24 cellular contexts compared by ENCODE assay signal in genomic region chr13:95182570-95183285, GRCh38.
A peak's percentile ranks its signal among the peaks of the same experiment; 100 is the strongest.
DNase-seq lines count a peak whose midpoint lies in the region; ATAC-seq lines count a peak whose summit lies in the region.
"Had no signal": no experiment of that assay in that cellular context is flagged by ENCODE, and none has a peak within 500 bp of the region (broad histone marks: within the 10 kb centered on the region; RNA-seq: fewer than 3 reads in every experiment).

No MANE protein-coding gene starts in this region.

- H4K8ac ChIP-seq in mesendoderm (ENCODE audit: low read depth, low read length), result no peak overlapping the region

- no peak overlapping the region for H3K4me3 ChIP-seq in BLaER1 treated with 17β-estradiol and CSF1 and Interleukin-3, amounts not matched to agents 10 nM and 100 nM
- H3K4me3 ChIP-seq in mesendoderm (ENCODE audit: low read length), result no peak overlapping the region
- H3K4me3 ChIP-seq: upper lobe of left lung had no signal

- H3K4me2 ChIP-seq in BLaER1 treated with 17β-estradiol and CSF1 and Interleukin-3, amounts not matched to agents 10 nM and 100 nM, result peak overlapping the region in 8 of 11 experiments; percentile 21 to 68 (median 48); a peak in 14 of 22 replicates
- no peak overlapping the region for H3K4me2 ChIP-seq in mesendoderm (ENCODE audit: low read length)

- H3K27me3 ChIP-seq in BLaER1 treated with 17β-estradiol and CSF1 and Interleukin-3, amounts not matched to agents 10 nM and 100 nM, result no peaks in the 10 kb centered on the region
- H3K27me3 ChIP-seq in mesendoderm (ENCODE audit: insufficient read depth, low read length, poor library complexity), result no peaks in the 10 kb centered on the region
- H3K27me3 ChIP-seq: upper lobe of left lung had no signal

- no peaks in the 10 kb centered on the region for H3K79me2 ChIP-seq in mesendoderm (ENCODE audit: control insufficient read depth, insufficient read depth, low read length)

- H2BK120ac ChIP-seq in mesendoderm (ENCODE audit: low read depth, low read length), result no peak overlapping the region

- H3K36me3 ChIP-seq in BLaER1 treated with 17β-estradiol and CSF1 and Interleukin-3, amounts not matched to agents 10 nM and 100 nM, result peaks cover 13 to 56% (median 33%) of the 10 kb centered on the region in 11 experiments
- H3K36me3 ChIP-seq in mesendoderm (ENCODE audit: control insufficient read depth, insufficient read depth, low read length), result no peaks in the 10 kb centered on the region

- H2AK5ac ChIP-seq in mesendoderm (ENCODE audit: low read length), result no peak overlapping the region

- H3K9me3 ChIP-seq in BLaER1 treated with 17β-estradiol and CSF1 and Interleukin-3, amounts not matched to agents 10 nM and 100 nM (replicated peaks in 1 of 11), result peaks cover 6 to 24% (median 16%) of the 10 kb centered on the region in 11 experiments; a peak in 16 of 22 replicates
- H3K9me3 ChIP-seq: upper lobe of left lung had no signal

- H2BK5ac ChIP-seq in mesendoderm (ENCODE audit: low read length), result no peak overlapping the region

- H3K4me1 ChIP-seq in BLaER1 treated with 17β-estradiol and CSF1 and Interleukin-3, amounts not matched to agents 10 nM and 100 nM, result peaks cover 46 to 72% (median 57%) of the 10 kb centered on the region in 10 experiments
- no peaks in the 10 kb centered on the region for H3K4me1 ChIP-seq in mesendoderm (ENCODE audit: control insufficient read depth, low read depth, low read length)

- no peak overlapping the region for H3K27ac Mint-ChIP-seq in activated T-cell treated with anti-CD3 and anti-CD28 coated beads, Interleukin-2, amount 50 U/mL, for 72 hours
- H3K27ac Mint-ChIP-seq in activated CD4-positive, alpha-beta memory T cell treated with anti-CD3 and anti-CD28 coated beads for 36 hours, result no peak overlapping the region
- H3K27ac Mint-ChIP-seq: activated B cell treated with CpG ODN at 0.5 μM for 24 hours had no signal

- peaks cover 0 to 12% of the 10 kb centered on the region in 2 donors for H3K9me3 Mint-ChIP-seq in activated T-cell treated with anti-CD3 and anti-CD28 coated beads, Interleukin-2, amount 50 U/mL, for 72 hours
- peaks cover 16% of the 10 kb centered on the region for H3K9me3 Mint-ChIP-seq in activated CD4-positive, alpha-beta memory T cell treated with anti-CD3 and anti-CD28 coated beads for 36 hours
- H3K9me3 Mint-ChIP-seq: activated B cell treated with CpG ODN at 0.5 μM for 24 hours; effector memory CD8-positive, alpha-beta T cell had no signal

- H2BK15ac ChIP-seq in mesendoderm (replicated peaks; ENCODE audit: low read depth), result no peak overlapping the region

- peaks cover 69% of the 10 kb centered on the region for H3K4me1 Mint-ChIP-seq in activated T-cell treated with anti-CD3 and anti-CD28 coated beads, Interleukin-2, amount 50 U/mL, for 72 hours (ENCODE audit: low read depth)
- H3K4me1 Mint-ChIP-seq in activated CD4-positive, alpha-beta memory T cell treated with anti-CD3 and anti-CD28 coated beads for 36 hours (ENCODE audit: low read depth), result peaks cover 57% of the 10 kb centered on the region

- peak overlapping the region in 1 of 11 experiments; percentile 62; a peak in 2 of 22 replicates for H3K27ac ChIP-seq in BLaER1 treated with 17β-estradiol and CSF1 and Interleukin-3, amounts not matched to agents 10 nM and 100 nM
- H3K27ac ChIP-seq in mesendoderm (ENCODE audit: low read depth, low read length), result no peak overlapping the region
- H3K27ac ChIP-seq: C4-2B, upper lobe of left lung had no signal

- POLR2A ChIA-PET in activated CD4-positive, alpha-beta memory T cell treated with anti-CD3 and anti-CD28 coated beads for 36 hours (lab: Charles Lee), result no interaction called here

- peak overlapping the region in 1 of 2 donors; percentile 59 for H3K4me3 Mint-ChIP-seq in activated T-cell treated with anti-CD3 and anti-CD28 coated beads, Interleukin-2, amount 50 U/mL, for 72 hours
- H3K4me3 Mint-ChIP-seq in activated CD4-positive, alpha-beta memory T cell treated with anti-CD3 and anti-CD28 coated beads for 36 hours, result no peak overlapping the region
- H3K4me3 Mint-ChIP-seq: activated B cell treated with CpG ODN at 0.5 μM for 24 hours; effector memory CD8-positive, alpha-beta T cell; neural crest cell had no signal

- H3K36me3 Mint-ChIP-seq in activated T-cell treated with anti-CD3 and anti-CD28 coated beads, Interleukin-2, amount 50 U/mL, for 72 hours (ENCODE audit: insufficient read depth in 2 of 2), result peaks cover 13 to 17% of the 10 kb centered on the region in 2 donors
- peaks cover 33% of the 10 kb centered on the region for H3K36me3 Mint-ChIP-seq in activated CD4-positive, alpha-beta memory T cell treated with anti-CD3 and anti-CD28 coated beads for 36 hours

- no peak overlapping the region for H3K56ac ChIP-seq in mesendoderm (ENCODE audit: low read length)

- no peak overlapping the region for H3K18ac ChIP-seq in mesendoderm (ENCODE audit: low read length)

- peak; percentile 35 for ATAC-seq in GM18858 (IDR thresholded peaks at IDR 0.05; ENCODE audit: unreplicated experiment)
- ATAC-seq in GM21528 (IDR thresholded peaks at IDR 0.05; ENCODE audit: low FRiP score, unreplicated experiment), result peak; percentile 52
- peak; percentile 56 for ATAC-seq in HG03103 (IDR thresholded peaks at IDR 0.05; ENCODE audit: low read depth, unreplicated experiment)
- ATAC-seq in activated T-cell treated with anti-CD3 and anti-CD28 coated beads, Interleukin-2, amount 50 U/mL, for 72 hours (replicated peaks in 1 of 2), result no peak
- ATAC-seq: effector memory CD8-positive, alpha-beta T cell; HCT116; T-helper 17 cell had no signal

- no peak for DNase-seq in activated T-cell treated with anti-CD3 and anti-CD28 coated beads, Interleukin-2, amount 50 U/mL, for 72 hours
- no peak for DNase-seq in stimulated activated CD4-positive, alpha-beta T cell treated with anti-CD3 and anti-CD28 coated beads, Interleukin-4, amount 100 ng/mL, for 4 hours
- DNase-seq in activated CD4-positive, alpha-beta memory T cell treated with anti-CD3 and anti-CD28 coated beads for 36 hours, result no peak
- no peak for DNase-seq in mesendoderm
- DNase-seq: 8988T; activated B cell treated with CpG ODN at 0.5 μM for 24 hours; activated effector memory CD4-positive, alpha-beta T cell treated with anti-CD3 and anti-CD28 coated beads, Interleukin-2, amount 50 U/mL, for 16 hours; amygdala; cerebellar nuclear complex; DMS79 treated with DMSO at 0.1 percent for 48 hours; effector memory CD8-positive, alpha-beta T cell; hippocampal formation; NCI-H1694 treated with DMSO at 0.1 percent for 48 hours; Right ventricle myocardium superior; stimulated activated naive CD4-positive, alpha-beta T cell; T-helper 17 cell; upper lobe of left lung had no signal

- intact Hi-C loops in activated CD4-positive, alpha-beta memory T cell treated with anti-CD3 and anti-CD28 coated beads for 36 hours (cut with micrococcal nuclease), result loop anchor here (5.0 kb wide), 2 partner anchors 495 to 515 kb away; partner anchors contain the start of gene DNAJC3

- H3K4ac ChIP-seq in mesendoderm (ENCODE audit: low read depth, low read length), result no peak overlapping the region

- H3K23ac ChIP-seq in mesendoderm (ENCODE audit: low read length), result no peak overlapping the region

- H3K9ac ChIP-seq in BLaER1 treated with 17β-estradiol and CSF1 and Interleukin-3, amounts not matched to agents 10 nM and 100 nM, result no peak overlapping the region
- no peak overlapping the region for H3K9ac ChIP-seq in mesendoderm (ENCODE audit: low read length)

- H4K20me1 ChIP-seq in BLaER1 treated with 17β-estradiol and CSF1 and Interleukin-3, amounts not matched to agents 10 nM and 100 nM, result no peaks in the 10 kb centered on the region

- 100% methylated on average over 1 of the region's 5 CpGs for WGBS in mesendoderm (ENCODE audit: extremely low coverage, insufficient coverage, low lambda C conversion rate)

- CTCF ChIA-PET in activated CD4-positive, alpha-beta memory T cell treated with anti-CD3 and anti-CD28 coated beads for 36 hours (lab: Charles Lee), result interaction anchor here (1.3 to 6.5 kb wide), 2 partner anchors 132 to 222 kb away, joined by 3 to 39 read pairs; no protein-coding TSS in a partner anchor

- no peaks in the 10 kb centered on the region for H3K27me3 Mint-ChIP-seq in activated T-cell treated with anti-CD3 and anti-CD28 coated beads, Interleukin-2, amount 50 U/mL, for 72 hours (ENCODE audit: low read depth)
- no peaks in the 10 kb centered on the region for H3K27me3 Mint-ChIP-seq in activated CD4-positive, alpha-beta memory T cell treated with anti-CD3 and anti-CD28 coated beads for 36 hours
- H3K27me3 Mint-ChIP-seq: activated B cell treated with CpG ODN at 0.5 μM for 24 hours; effector memory CD8-positive, alpha-beta T cell; T-helper 17 cell had no signal

- no peak overlapping the region for H4K5ac ChIP-seq in mesendoderm (ENCODE audit: low read length)

- H3K79me1 ChIP-seq in mesendoderm (ENCODE audit: low read length), result no peaks in the 10 kb centered on the region

Comparison
In these comparisons a context has a peak if more than half of its experiments do, and no peak if none do; other contexts are left out.
1. ATAC-seq: peak in GM18858 (single experiment), GM21528 (single experiment) and HG03103 (single experiment); none in activated T-cell treated with anti-CD3 and anti-CD28 coated beads, Interleukin-2, amount 50 U/mL, for 72 hours (0 of 2).